In the genomic region with DNA sequence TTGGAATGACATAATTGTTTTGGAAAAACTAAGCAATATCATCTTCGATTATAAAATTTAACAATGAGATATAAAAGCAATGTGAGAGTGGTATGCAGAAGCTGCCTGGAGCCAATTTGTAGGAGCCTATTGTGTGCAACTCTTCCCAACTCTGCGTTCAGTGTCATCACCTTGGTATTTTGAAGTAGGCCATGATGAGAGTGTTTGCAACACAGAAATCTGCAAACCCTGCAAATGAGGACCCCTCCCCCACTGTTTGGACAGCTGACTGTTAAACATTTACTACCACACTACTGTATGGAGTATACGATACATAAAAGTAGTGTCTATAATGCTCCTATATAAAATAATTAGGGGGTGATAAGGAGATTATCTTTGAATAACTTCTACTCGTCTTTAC, we compare ENCODE assay signal across 24 cellular contexts.
DNase-seq lines count a peak whose midpoint lies in the region; ATAC-seq and TF ChIP-seq lines count a peak whose summit lies in the region.
"Had no signal": no experiment of that assay in that cellular context is flagged by ENCODE, and none has a peak within 500 bp of the region (broad histone marks: within the 10 kb centered on the region; RNA-seq: fewer than 3 reads in every experiment).

No MANE protein-coding gene starts in this region.

- ATAC-seq in GM18873 (IDR thresholded peaks at IDR 0.05; ENCODE audit: low FRiP score, unreplicated experiment) (no peak), HG02642 (IDR thresholded peaks at IDR 0.05; ENCODE audit: poor library complexity, unreplicated experiment) (no peak)
- ATAC-seq: right cardiac atrium; stimulated activated memory B cell treated with anti-CD40 and anti-IgM and Interleukin-4, amounts not matched to agents 10 μg/mL and 1 μg/mL and 100 μg/mL, for 72 hours had no signal

- DNase-seq in Daoy (ENCODE audit: low read depth) (peak; percentile 13), HS-5 (ENCODE audit: low read depth) (peak; percentile 6), astrocyte of the spinal cord (ENCODE audit: low read depth, low spot score) (peak; percentile 15), kidney tubule cell (ENCODE audit: low spot score) (peak; percentile 13), GM20000 (ENCODE audit: low spot score) (no peak)
- DNase-seq: activated CD4-positive, alpha-beta T cell treated with anti-CD3 and anti-CD28 coated beads, Interleukin-2, amount 10 ng/mL, durations not matched to agents 24 days and 14 days; activated CD8-positive, alpha-beta memory T cell treated with anti-CD3 and anti-CD28 coated beads, Interleukin-2, amount 50 U/mL, for 4 hours; activated gamma-delta T cell; adrenal gland; CD8-positive, alpha-beta memory T cell; cerebellar nuclear complex; DND-41; effector CD8-positive, alpha-beta T cell; immature natural killer cell; NCI-H2029; NCI-H524 treated with DMSO at 0.1 percent for 48 hours; occipital lobe; right cardiac atrium; SIG-M5; T-helper 1 cell had no signal

- TF ChIP-seq CTCF in astrocyte of the spinal cord (IDR thresholded peaks at IDR 0.05; ENCODE audit: low read depth, low read length) (no peak), GM20000 (IDR thresholded peaks at IDR 0.05; ENCODE audit: extremely low read depth, missing control alignments) (no peak)

- H3K4me3 ChIP-seq in astrocyte of the spinal cord (ENCODE audit: low read depth, low read length), result no peak overlapping the region
- H3K4me3 ChIP-seq: adrenal gland, esophagus muscularis mucosa had no signal

- in situ Hi-C loops in astrocyte of the spinal cord (cut with HindIII; ENCODE audit: low sequenced_read_pairs), result no loop called here
